ENCODE assay signal across 10 cellular contexts in the genomic region with DNA sequence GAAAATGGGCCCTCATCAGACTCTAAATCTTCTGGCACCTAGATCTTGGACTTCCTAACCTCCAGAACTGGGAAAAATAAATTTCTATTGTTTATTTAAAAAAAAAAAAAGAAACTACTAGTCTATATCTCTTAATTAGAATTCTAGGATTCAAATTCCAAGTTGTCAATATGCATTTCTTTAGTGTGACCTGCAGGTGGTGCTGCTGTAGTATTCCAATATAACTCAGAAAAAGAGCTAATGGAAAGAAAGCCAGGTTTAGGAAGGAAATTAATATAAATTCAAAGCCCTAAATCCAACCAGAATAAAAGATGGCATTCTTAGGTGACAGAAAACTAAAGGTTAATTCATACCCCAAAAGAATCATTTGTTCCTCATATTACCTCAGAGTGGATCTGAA.
DNase-seq lines count a peak whose midpoint lies in the region; ATAC-seq and TF ChIP-seq lines count a peak whose summit lies in the region.
"Had no signal": no experiment of that assay in that cellular context is flagged by ENCODE, and none has a peak within 500 bp of the region (broad histone marks: within the 10 kb centered on the region; RNA-seq: fewer than 3 reads in every experiment).

No MANE protein-coding gene starts in this region.

- ATAC-seq in heart right ventricle (no peak), sciatic nerve (no peak), GM18517 (IDR thresholded peaks at IDR 0.05; ENCODE audit: unreplicated experiment) (no peak)

- no peaks in the 10 kb centered on the region for H3K79me2 ChIP-seq in OCI-LY1 (ENCODE audit: insufficient read depth, low read length)

- no peaks in the 10 kb centered on the region for H3K9me3 ChIP-seq in heart right ventricle
- H3K9me3 ChIP-seq in OCI-LY1 (ENCODE audit: low read length) = no peaks in the 10 kb centered on the region

- H3K4me3 ChIP-seq in heart right ventricle (no peak overlapping the region), OCI-LY1 (ENCODE audit: low read depth, low read length, poor library complexity, severe bottlenecking) (no peak overlapping the region)

- H3K4me2 ChIP-seq in OCI-LY1 (ENCODE audit: low read length) = no peak overlapping the region

- H3K36me3 ChIP-seq in heart right ventricle (no peaks in the 10 kb centered on the region), OCI-LY1 (ENCODE audit: insufficient read depth, low read length) (no peaks in the 10 kb centered on the region)

- no peak overlapping the region for H3K9ac ChIP-seq in OCI-LY1 (ENCODE audit: low read length)

- H3K27me3 ChIP-seq in heart right ventricle = peaks cover 0 to 13% (median 0%) of the 10 kb centered on the region in 7 donors
- no peaks in the 10 kb centered on the region for H3K27me3 ChIP-seq in OCI-LY1 (ENCODE audit: insufficient read depth, low read length)

- H3K4me1 Mint-ChIP-seq in type B pancreatic cell (ENCODE audit: unreplicated experiment) = no peaks in the 10 kb centered on the region
- H3K4me1 Mint-ChIP-seq: IgD-negative memory B cell, mesothelial cell of epicardium had no signal

- no peak overlapping the region for H2AFZ ChIP-seq in OCI-LY1 (ENCODE audit: low read length)

- H3K9me2 ChIP-seq in OCI-LY1 (ENCODE audit: low read depth, low read length) = no peaks in the 10 kb centered on the region

- no peaks in the 10 kb centered on the region for H3F3A ChIP-seq in OCI-LY1 (ENCODE audit: insufficient read depth, low read length)

- intact Hi-C loops in heart right ventricle (cut with DNase I) = loop anchor here in 4 of 10 donors (10.0 kb wide), 1 partner anchor 671 kb away; no protein-coding TSS in a partner anchor
- intact Hi-C loops in cardiac septum (cut with DNase I) = loop anchor here (10.0 kb wide), 1 partner anchor 671 kb away; no protein-coding TSS in a partner anchor
- intact Hi-C loops in sciatic nerve (cut with DNase I) = no loop called here

- peaks cover 12% of the 10 kb centered on the region for H3K27me3 Mint-ChIP-seq in type B pancreatic cell
- H3K27me3 Mint-ChIP-seq: IgD-negative memory B cell had no signal

- TF ChIP-seq CTCF in heart right ventricle (IDR thresholded peaks at IDR 0.05) (peak in 8 of 9 donors; percentile 6 to 51 (median 38)), OCI-LY1 (IDR thresholded peaks at IDR 0.05; ENCODE audit: low read length) (peak; percentile 15; the same call in 1 of the 2 replicates), type B pancreatic cell (conservative IDR thresholded peaks at IDR 0.05) (peak; percentile 66)

- H3K4me3 Mint-ChIP-seq in type B pancreatic cell = no peak overlapping the region
- H3K4me3 Mint-ChIP-seq: IgD-negative memory B cell, mesothelial cell of epicardium had no signal

- no peaks in the 10 kb centered on the region for H3K36me3 Mint-ChIP-seq in type B pancreatic cell
- H3K36me3 Mint-ChIP-seq: IgD-negative memory B cell, mesothelial cell of epicardium had no signal

- no peaks in the 10 kb centered on the region for H3K9me3 Mint-ChIP-seq in type B pancreatic cell

- H3K27ac Mint-ChIP-seq in type B pancreatic cell = no peak overlapping the region
- H3K27ac Mint-ChIP-seq: IgD-negative memory B cell, mesothelial cell of epicardium had no signal

- no peak overlapping the region for H3K27ac ChIP-seq in heart right ventricle
- H3K27ac ChIP-seq in OCI-LY1 (ENCODE audit: low read depth, low read length, poor library complexity, severe bottlenecking) = no peak overlapping the region

- peaks cover 0 to 2% (median 0%) of the 10 kb centered on the region in 9 donors for H3K4me1 ChIP-seq in heart right ventricle
- no peaks in the 10 kb centered on the region for H3K4me1 ChIP-seq in OCI-LY1 (ENCODE audit: insufficient read depth, low read length, severe bottlenecking)

- DNase-seq in heart right ventricle = no peak
- DNase-seq in cardiac septum (ENCODE audit: low spot score) = no peak
- DNase-seq in fibroblast of peridontal ligament (ENCODE audit: extremely low read depth) = peak; percentile 17
- DNase-seq in type B pancreatic cell (ENCODE audit: extremely low spot score, unreplicated experiment) = no peak
- DNase-seq in sciatic nerve (ENCODE audit: low spot score) = no peak
- DNase-seq in hypothalamus (lab: John Stamatoyannopoulos, UW) = no peak

- no peaks in the 10 kb centered on the region for H4K20me1 ChIP-seq in OCI-LY1 (ENCODE audit: insufficient read depth, low read length)

Comparison
In these comparisons a context has a peak if more than half of its experiments do, and no peak if none do; other contexts are left out.
1. CTCF ChIP-seq: peak in every context shown above with its lines; median percentile 66 in type B pancreatic cell; 38 in heart right ventricle; 15 in OCI-LY1.